Comparison of ENCODE assay signal across 8 cellular contexts in the genomic region with DNA sequence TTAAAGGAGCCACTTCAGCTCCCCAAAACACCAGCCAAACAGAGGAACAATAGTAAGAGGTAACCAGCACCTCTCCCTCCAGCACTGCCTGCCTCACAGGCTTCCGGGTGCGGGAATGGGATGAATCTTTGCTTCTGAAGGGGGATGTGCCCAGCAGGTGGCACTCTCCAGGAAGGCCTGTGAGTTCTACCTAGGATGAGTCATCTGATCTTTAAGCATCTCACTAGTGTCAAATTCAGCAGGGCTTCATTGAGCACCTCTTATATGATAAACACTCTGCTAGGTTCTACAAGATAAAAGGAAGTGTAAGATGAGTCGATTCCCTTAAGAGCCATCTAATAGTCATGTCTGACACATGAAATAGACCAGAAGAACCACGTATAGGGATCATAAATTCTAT.
DNase-seq lines count a peak whose midpoint lies in the region; ATAC-seq and TF ChIP-seq lines count a peak whose summit lies in the region.

No MANE protein-coding gene starts in this region.

- no peaks in the 10 kb centered on the region for H3K36me3 Mint-ChIP-seq in activated CD8-positive, alpha-beta memory T cell treated with anti-CD3 and anti-CD28 coated beads, Interleukin-2, amount 10 ng/mL, durations not matched to agents 7 days and 5 days

- in situ Hi-C loops in astrocyte of the cerebellum (cut with HindIII; ENCODE audit: low sequenced_read_pairs) = no loop called here

- peak; percentile 10 to 29 for DNase-seq in activated CD4-positive, alpha-beta T cell treated with anti-CD3 and anti-CD28 coated beads, Interleukin-2, amount 50 U/mL, for 48 hours
- no peak for DNase-seq in activated CD4-positive, alpha-beta T cell treated with anti-CD3 and anti-CD28 coated beads for 1 hour
- DNase-seq in NCI-H1436 (lab: John Stamatoyannopoulos, UW) = peak; percentile 70
- no peak for DNase-seq in astrocyte of the cerebellum (ENCODE audit: low read depth)
- DNase-seq in left lobe of liver (ENCODE audit: low spot score) = peak; percentile 75
- DNase-seq in activated CD8-positive, alpha-beta memory T cell treated with anti-CD3 and anti-CD28 coated beads, Interleukin-2, amount 10 ng/mL, durations not matched to agents 7 days and 5 days = no peak
- no peak for DNase-seq in T-helper 9 cell

- no peak overlapping the region for H3K27ac Mint-ChIP-seq in activated CD8-positive, alpha-beta memory T cell treated with anti-CD3 and anti-CD28 coated beads, Interleukin-2, amount 10 ng/mL, durations not matched to agents 7 days and 5 days

- H3K27me3 Mint-ChIP-seq in activated CD8-positive, alpha-beta memory T cell treated with anti-CD3 and anti-CD28 coated beads, Interleukin-2, amount 10 ng/mL, durations not matched to agents 7 days and 5 days = peaks cover 26% of the 10 kb centered on the region

- H3K4me1 Mint-ChIP-seq in activated CD8-positive, alpha-beta memory T cell treated with anti-CD3 and anti-CD28 coated beads, Interleukin-2, amount 10 ng/mL, durations not matched to agents 7 days and 5 days = peaks cover 5% of the 10 kb centered on the region

- ATAC-seq in left lobe of liver (peak; percentile 98), GM21737 (IDR thresholded peaks at IDR 0.05; ENCODE audit: unreplicated experiment) (no peak)
- no peak for ATAC-seq in activated CD8-positive, alpha-beta memory T cell treated with anti-CD3 and anti-CD28 coated beads, Interleukin-2, amount 10 ng/mL, durations not matched to agents 7 days and 5 days

- H3K9me3 Mint-ChIP-seq in activated CD8-positive, alpha-beta memory T cell treated with anti-CD3 and anti-CD28 coated beads, Interleukin-2, amount 10 ng/mL, durations not matched to agents 7 days and 5 days (ENCODE audit: low read depth) = no peaks in the 10 kb centered on the region

- CTCF ChIA-PET in activated CD8-positive, alpha-beta memory T cell treated with anti-CD3 and anti-CD28 coated beads, Interleukin-2, amount 10 ng/mL, durations not matched to agents 7 days and 5 days (lab: Charles Lee) = interaction anchor here (1.0 kb wide), 1 partner anchor 58 kb away, joined by 3 read pairs; no protein-coding TSS in a partner anchor

- no peak overlapping the region for H3K4me3 ChIP-seq in astrocyte of the cerebellum (ENCODE audit: low read depth, low read length)

- TF ChIP-seq CTCF in astrocyte of the cerebellum (IDR thresholded peaks at IDR 0.05; ENCODE audit: low read depth, low read length, missing control alignments) = peak; percentile 38

- H3K4me3 Mint-ChIP-seq in activated CD8-positive, alpha-beta memory T cell treated with anti-CD3 and anti-CD28 coated beads, Interleukin-2, amount 10 ng/mL, durations not matched to agents 7 days and 5 days = no peak overlapping the region

Comparison
In these comparisons a context has a peak if more than half of its experiments do, and no peak if none do; other contexts are left out.
1. DNase-seq: peak in activated CD4-positive, alpha-beta T cell treated with anti-CD3 and anti-CD28 coated beads, Interleukin-2, amount 50 U/mL, for 48 hours (2 of 2), NCI-H1436 (single experiment) and left lobe of liver (single experiment); none in activated CD4-positive, alpha-beta T cell treated with anti-CD3 and anti-CD28 coated beads for 1 hour (single experiment), astrocyte of the cerebellum (single experiment), activated CD8-positive, alpha-beta memory T cell treated with anti-CD3 and anti-CD28 coated beads, Interleukin-2, amount 10 ng/mL, durations not matched to agents 7 days and 5 days (single experiment) and T-helper 9 cell (single experiment).